Comparison of ENCODE assay signal across 10 cellular contexts in genomic region chr6:31580446-31580755, GRCh38. TPM values are rescaled to one million over a fixed set of nuclear protein-coding genes. Genes with fewer than 3 reads are reported as not detected.
DNase-seq lines count a peak whose midpoint lies in the region; FAIRE-seq and TF ChIP-seq lines count a peak whose summit lies in the region.
"Had no signal": no experiment of that assay in that cellular context is flagged by ENCODE, and none has a peak within 500 bp of the region (broad histone marks: within the 10 kb centered on the region; RNA-seq: fewer than 3 reads in every experiment).

No MANE protein-coding gene starts in this region.

- no peak for TF ChIP-seq EP300 in sigmoid colon (IDR thresholded peaks at IDR 0.05)

- no peak overlapping the region for H3K27ac ChIP-seq in SJSA1
- H3K27ac ChIP-seq in sigmoid colon, result peak overlapping the region; percentile 80 to 87 (median 84)

- intact Hi-C loops in sigmoid colon (cut with DNase I), result loop anchor here (2.0 kb wide), 1 partner anchor 34 kb away; the partner anchor contains the start of genes ATP6V1G2 and NFKBIL1

- H3K36me3 ChIP-seq in SJSA1 (no peaks in the 10 kb centered on the region), sigmoid colon (no peaks in the 10 kb centered on the region)

- no peak for TF ChIP-seq POLR2A in sigmoid colon (IDR thresholded peaks at IDR 0.05)

- H3K4me1 ChIP-seq in SJSA1 (replicated peaks) (peaks cover 8% of the 10 kb centered on the region), sigmoid colon (peaks cover 0 to 21% (median 17%) of the 10 kb centered on the region in 4 donors)

- no peaks in the 10 kb centered on the region for H3K9me3 ChIP-seq in SJSA1 (replicated peaks)
- no peaks in the 10 kb centered on the region for H3K9me3 ChIP-seq in sigmoid colon

- FAIRE-seq in HTR-8/SVneo (lab: Jason Lieb, UNC), result no peak

- 31 to 47% methylated on average over 13 of the region's 13 CpGs for WGBS in sigmoid colon, 2 donors

- no peaks in the 10 kb centered on the region for H3K27me3 ChIP-seq in SJSA1 (replicated peaks)
- H3K27me3 ChIP-seq in sigmoid colon, result no peaks in the 10 kb centered on the region

- DNase-seq in GM12864 (ENCODE audit: low read depth) (no peak), SJSA1 (ENCODE audit: low read depth in 1 of 2, low spot score in 2 of 2) (no peak), fibroblast of villous mesenchyme (ENCODE audit: low read depth) (no peak), sigmoid colon (no peak), HTR-8/SVneo (ENCODE audit: insufficient read length, low spot score) (no peak), NCI-H187 (lab: John Stamatoyannopoulos, UW) (no peak), NCI-H2196 treated with DMSO at 0.1 percent for 48 hours (lab: John Stamatoyannopoulos, UW; ENCODE audit: unreplicated experiment) (no peak), occipital lobe (lab: John Stamatoyannopoulos, UW) (no peak)

- peak overlapping the region; percentile 87 for H3K4me3 ChIP-seq in GM12864 (ENCODE audit: low read depth, low read length)
- H3K4me3 ChIP-seq in SJSA1, result peak overlapping the region; percentile 48
- peak overlapping the region; percentile 88 for H3K4me3 ChIP-seq in fibroblast of villous mesenchyme (ENCODE audit: low read depth, low read length)
- peak overlapping the region; percentile 50 to 85 (median 70) for H3K4me3 ChIP-seq in sigmoid colon

- TF ChIP-seq CTCF in GM12864 (IDR thresholded peaks at IDR 0.05; ENCODE audit: low read depth, low read length, missing control alignments) (no peak), fibroblast of villous mesenchyme (IDR thresholded peaks at IDR 0.05; ENCODE audit: insufficient read depth, low read depth, low read length) (no peak), sigmoid colon (IDR thresholded peaks at IDR 0.05) (no peak)

RNA-seq across cellular contexts. Expression of gene LTB, which starts 1.8 kb away (rescaled TPM):
- total RNA-seq in SJSA1 (2014; rRNA removed; shearing (Covaris generic)), result not detected in 2 replicates
- total RNA-seq in fibroblast of villous mesenchyme, result 0.32 TPM in 1 of 2 replicates, not detected in the other
- total RNA-seq in sigmoid colon, result 1 to 10 TPM in 1 of 4 donors, under 1 TPM in 2, not detected in 1; 0.66 to 1.9 (median 0.68) TPM
- 10 to 100 TPM in 1 of 3 donors, 1 to 10 TPM in 1, not detected in 1; 2.5 to 90.8 TPM for polyA plus RNA-seq in sigmoid colon
- 0.31 TPM for total RNA-seq in occipital lobe
- total RNA-seq: SK-MEL-5 had no signal

RNA-seq across cellular contexts. Expression of gene TNF, which starts 5.0 kb away (rescaled TPM):
- total RNA-seq in SJSA1 (2014; rRNA removed; shearing (Covaris generic)), result not detected in 2 replicates
- total RNA-seq in fibroblast of villous mesenchyme (under 0.01 TPM in 2 replicates), sigmoid colon (under 1 TPM in 1 of 4 donors, not detected in 3; 0.33 TPM), occipital lobe (not detected)
- 1 to 10 TPM in 1 of 3 donors, under 1 TPM in 2; 0.60 to 2.6 (median 0.92) TPM for polyA plus RNA-seq in sigmoid colon
- total RNA-seq: SK-MEL-5 had no signal

RNA-seq across cellular contexts. Expression of gene LST1, which starts 5.7 kb away (rescaled TPM):
- not detected in 2 replicates for total RNA-seq in SJSA1 (2014; rRNA removed; shearing (Covaris generic))
- total RNA-seq in fibroblast of villous mesenchyme (not detected in 2 replicates), sigmoid colon (10 to 100 TPM in 2 of 4 donors, 1 to 10 TPM in 2; 1.7 to 19.8 (median 10.2) TPM), occipital lobe (0.94 TPM)
- 10 to 100 TPM; 17.0 to 34.2 (median 24.7) TPM for polyA plus RNA-seq in sigmoid colon
- total RNA-seq: SK-MEL-5 had no signal

RNA-seq across cellular contexts. Expression of gene LTA, which starts 8.3 kb away (rescaled TPM):
- not detected in 2 replicates for total RNA-seq in SJSA1 (2014; rRNA removed; shearing (Covaris generic))
- total RNA-seq in fibroblast of villous mesenchyme, result not detected in 2 replicates
- not detected for total RNA-seq in sigmoid colon
- polyA plus RNA-seq in sigmoid colon, result 1 to 10 TPM in 1 of 3 donors, not detected in 2; 3.6 TPM
- total RNA-seq in occipital lobe, result not detected
- total RNA-seq: SK-MEL-5 had no signal

RNA-seq across cellular contexts. Expression of gene NCR3, which starts 12.4 kb away (rescaled TPM):
- not detected in 2 replicates for total RNA-seq in SJSA1 (2014; rRNA removed; shearing (Covaris generic))
- total RNA-seq in fibroblast of villous mesenchyme (not detected in 2 replicates), sigmoid colon (not detected), occipital lobe (not detected)
- polyA plus RNA-seq in sigmoid colon, result 1 to 10 TPM in 1 of 3 donors, under 1 TPM in 1, not detected in 1; 0.92 to 3.4 TPM
- total RNA-seq: mucosa of gallbladder, SK-MEL-5 had no signal
